8 cellular contexts compared by ENCODE assay signal in the genomic region with DNA sequence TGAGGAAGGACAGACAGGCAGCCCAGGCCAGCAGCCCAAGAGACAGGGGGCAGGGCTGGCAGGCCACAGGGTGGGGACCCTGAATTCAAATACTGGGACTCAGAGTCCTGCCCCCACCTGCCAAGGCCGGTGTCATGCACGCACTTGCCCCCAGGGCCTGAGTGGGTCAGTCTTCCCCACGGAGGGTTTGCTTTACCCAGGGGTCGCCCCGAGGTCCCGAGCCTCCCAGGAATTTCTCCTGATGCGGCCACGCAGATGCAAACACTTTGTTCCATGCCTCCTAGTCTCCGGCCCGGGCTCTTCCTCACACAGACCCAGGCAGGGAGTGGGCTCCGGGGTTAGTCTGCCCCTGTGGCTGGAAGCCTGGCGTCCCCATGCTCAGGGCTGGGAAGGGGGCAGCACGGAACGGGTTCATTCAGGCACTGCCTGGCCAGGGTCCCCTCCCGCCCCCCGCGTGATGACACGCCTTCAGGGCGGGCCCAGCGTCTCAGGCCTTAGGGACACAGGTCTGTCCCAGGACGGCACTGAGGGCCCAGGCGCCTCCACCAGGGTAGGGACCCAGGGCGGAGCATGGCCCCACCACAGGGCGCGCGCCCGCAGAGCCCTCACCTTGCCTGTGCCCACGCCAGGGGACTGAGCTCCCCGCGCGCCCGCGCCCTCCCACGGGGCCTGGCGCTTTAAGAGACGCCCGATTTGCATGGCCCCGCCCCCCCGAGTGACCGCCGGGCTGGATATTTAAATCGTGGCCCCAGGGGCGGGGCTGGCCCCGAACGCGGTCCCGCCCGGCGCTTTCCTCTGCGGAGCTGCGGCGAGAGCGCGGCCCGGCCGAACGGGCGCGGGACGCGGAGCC. TPM values are rescaled to one million over a fixed set of nuclear protein-coding genes. Genes with fewer than 3 reads are reported as not detected.
DNase-seq lines count a peak whose midpoint lies in the region; ATAC-seq and TF ChIP-seq lines count a peak whose summit lies in the region.

Gene SNED1 (plus strand): TSS at position 763 of the 850 bp plus-strand sequence. CDS start 220 bp downstream, outside the sequence.

- no peaks in the 10 kb centered on the region for H3K27me3 ChIP-seq in SJCRH30
- peaks cover 7% of the 10 kb centered on the region for H3K27me3 ChIP-seq in transverse colon

- peak; percentile 55 for ATAC-seq in HG03045 (IDR thresholded peaks at IDR 0.05; ENCODE audit: unreplicated experiment)

- H3K36me3 ChIP-seq in SJCRH30 (peaks cover 12% of the 10 kb centered on the region; the same call in 1 of the 2 replicates), transverse colon (no peaks in the 10 kb centered on the region), OCI-LY7 (ENCODE audit: insufficient read depth, low read length) (no peaks in the 10 kb centered on the region)

- H3K4me3 Mint-ChIP-seq in osteocyte (ENCODE audit: unreplicated experiment), result peak within 1 kb of the TSS; percentile 58

- POLR2A ChIA-PET in OCI-LY7 (lab: Charles Lee), result no interaction called here

- H3K4me1 ChIP-seq in SJCRH30, result peaks cover 30% of the 10 kb centered on the region
- H3K4me1 ChIP-seq in transverse colon, result peaks cover 0 to 26% (median 10%) of the 10 kb centered on the region in 4 donors
- no peaks in the 10 kb centered on the region for H3K4me1 ChIP-seq in OCI-LY7 (ENCODE audit: insufficient read depth, low read length, poor library complexity, severe bottlenecking)

- peaks cover 11% of the 10 kb centered on the region for H3K27me3 Mint-ChIP-seq in osteocyte (ENCODE audit: unreplicated experiment)

- CTCF ChIA-PET in OCI-LY7 (lab: Charles Lee; ENCODE audit: unreplicated experiment), result no interaction called here

- H3K27ac ChIP-seq in SJCRH30 (peak within 1 kb of the TSS; percentile 84), transverse colon (peak within 1 kb of the TSS; percentile 45 to 83 (median 80)), OCI-LY7 (ENCODE audit: low read depth, low read length, poor library complexity, severe bottlenecking) (no peak within 1 kb of the TSS)

- DNase-seq in AG20443 (ENCODE audit: low spot score) (peak; percentile 93), SJCRH30 (peak; percentile 93), head of caudate nucleus (peak in 37 of 42 donors; percentile 8 to 73 (median 54)), osteocyte (ENCODE audit: extremely low spot score, unreplicated experiment) (peak; percentile 89), transverse colon (peak; percentile 90), OCI-LY7 (ENCODE audit: low spot score) (no peak)
- peak; percentile 30 for DNase-seq in activated naive CD8-positive, alpha-beta T cell treated with anti-CD3 and anti-CD28 coated beads, Interleukin-2, amount 50 U/mL, for 16 hours (ENCODE audit: low read depth, low spot score)

- no peaks in the 10 kb centered on the region for H3K9me3 ChIP-seq in SJCRH30 (replicated peaks)
- no peaks in the 10 kb centered on the region for H3K9me3 ChIP-seq in transverse colon
- no peaks in the 10 kb centered on the region for H3K9me3 ChIP-seq in OCI-LY7 (ENCODE audit: low read length)

- intact Hi-C loops in head of caudate nucleus (cut with DNase I) (no loop called here), transverse colon (cut with DNase I; ENCODE audit: low total_unique reads) (no loop called here), OCI-LY7 (cut with micrococcal nuclease; ENCODE audit: unreplicated experiment) (no loop called here)

- no peaks in the 10 kb centered on the region for H3K9me2 ChIP-seq in OCI-LY7 (ENCODE audit: insufficient read depth, low read length)

- no peak within 1 kb of the TSS for H2AFZ ChIP-seq in OCI-LY7 (ENCODE audit: low read length)

- TF ChIP-seq CTCF in osteocyte (IDR thresholded peaks at IDR 0.05) (no peak), transverse colon (IDR thresholded peaks at IDR 0.05) (no peak), OCI-LY7 (conservative IDR thresholded peaks at IDR 0.05; ENCODE audit: low read length) (no peak)

- H3K79me2 ChIP-seq in OCI-LY7 (ENCODE audit: insufficient read depth, low read depth, low read length), result no peaks in the 10 kb centered on the region

- no peaks in the 10 kb centered on the region for H4K20me1 ChIP-seq in OCI-LY7 (ENCODE audit: insufficient read depth, low read length)

- H3K9me3 Mint-ChIP-seq in osteocyte (ENCODE audit: unreplicated experiment), result no peaks in the 10 kb centered on the region

- H3K4me1 Mint-ChIP-seq in osteocyte (ENCODE audit: unreplicated experiment), result peaks cover 30% of the 10 kb centered on the region

- no peak for TF ChIP-seq POLR2A in transverse colon (IDR thresholded peaks at IDR 0.05)

- in situ Hi-C loops in transverse colon (cut with MboI; ENCODE audit: low pct_ligation_motif_present in 1 of 4, low pct_unique_long_range_greater_than_20kb in 1 of 4, low sequenced_read_pairs in 3 of 4), result no loop called here

- peak within 1 kb of the TSS; percentile 67 for H3K4me3 ChIP-seq in SJCRH30
- peak within 1 kb of the TSS; percentile 48 to 66 (median 60) for H3K4me3 ChIP-seq in transverse colon
- no peak within 1 kb of the TSS for H3K4me3 ChIP-seq in OCI-LY7 (ENCODE audit: low read depth, low read length, poor library complexity, severe bottlenecking)

- H3K36me3 Mint-ChIP-seq in osteocyte (ENCODE audit: unreplicated experiment), result peaks cover 2% of the 10 kb centered on the region

- H3K4me2 ChIP-seq in OCI-LY7 (ENCODE audit: low read length), result no peak within 1 kb of the TSS

- WGBS in transverse colon (ENCODE audit: low coverage in 1 of 2), 2 donors, result 13% methylated on average over 29 of the region's 61 CpGs; no CpG with 5 or more reads in 1 of the 2 donors

- no TSS peak for BruUV-seq in OCI-LY7 (replicated peaks; lab: Mats Ljungman, UMichigan)

- peak within 1 kb of the TSS; percentile 84 for H3K27ac Mint-ChIP-seq in osteocyte (ENCODE audit: unreplicated experiment)

- TF ChIP-seq EP300 in transverse colon (IDR thresholded peaks at IDR 0.05; ENCODE audit: low read depth), result no peak

RNA-seq across cellular contexts. Expression of gene SNED1, which starts in this region (rescaled TPM):
- total RNA-seq in SJCRH30 (2014; rRNA removed; shearing (Covaris generic)), result 22.3 and 28.4 TPM in 2 replicates
- total RNA-seq in osteocyte, result 17.6 and 19.4 TPM in 2 replicates
- 10 to 100 TPM in 3 of 4 donors, 1 to 10 TPM in 1; 8.2 to 65.5 (median 30.0) TPM for total RNA-seq in transverse colon
- 2.8 and 3.5 TPM in 2 replicates for total RNA-seq in OCI-LY7 (2014; rRNA removed; shearing (Covaris generic))
- 13.6 and 15.3 TPM in 2 replicates for total RNA-seq in OCI-LY7 (2022)
